Comparison of ENCODE assay signal across 9 cellular contexts in the genomic region with DNA sequence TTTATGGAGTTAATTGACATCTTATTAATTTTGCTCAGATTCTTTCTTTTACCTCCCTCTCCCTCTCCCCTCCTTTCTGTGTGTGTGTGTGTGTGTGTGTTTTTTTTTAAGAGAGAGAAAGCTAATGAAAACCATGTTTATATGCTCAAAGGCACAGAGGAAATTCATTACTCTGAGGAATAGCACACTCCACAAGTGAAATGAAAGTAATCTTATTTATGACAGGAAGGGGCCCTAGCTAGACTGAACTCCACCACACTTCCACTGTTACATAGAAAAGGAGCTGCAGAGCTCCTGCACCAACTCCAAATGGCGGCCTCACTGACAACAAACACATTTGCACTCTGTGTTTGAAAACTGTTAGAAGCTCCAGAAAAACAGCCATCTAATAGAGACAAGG.
DNase-seq lines count a peak whose midpoint lies in the region; ATAC-seq and TF ChIP-seq lines count a peak whose summit lies in the region.
"Had no signal": no experiment of that assay in that cellular context is flagged by ENCODE, and none has a peak within 500 bp of the region (broad histone marks: within the 10 kb centered on the region; RNA-seq: fewer than 3 reads in every experiment).

No MANE protein-coding gene starts in this region.

- intact Hi-C loops in transverse colon (cut with DNase I; ENCODE audit: low total_unique reads), result no loop called here

- H3K4me3 ChIP-seq in adipocyte (ENCODE audit: low read length) (peak overlapping the region; percentile 49), skeletal muscle satellite cell (ENCODE audit: low read length) (no peak overlapping the region), transverse colon (no peak overlapping the region)

- TF ChIP-seq POLR2A in transverse colon (IDR thresholded peaks at IDR 0.05), result no peak

- DNase-seq in activated CD8-positive, alpha-beta memory T cell treated with anti-CD3 and anti-CD28 coated beads, Interleukin-2, amount 10 ng/mL, durations not matched to agents 7 days and 5 days, result peak; percentile 44
- no peak for DNase-seq in activated CD8-positive, alpha-beta memory T cell treated with anti-CD3 and anti-CD28 coated beads for 24 hours
- DNase-seq in adipocyte (ENCODE audit: low read depth), result peak; percentile 64
- no peak for DNase-seq in caudate nucleus (lab: John Stamatoyannopoulos, UW)
- DNase-seq in transverse colon, result no peak
- no peak for DNase-seq in DMS114 treated with DMSO at 0.1 percent for 48 hours (lab: John Stamatoyannopoulos, UW; ENCODE audit: unreplicated experiment)

- in situ Hi-C loops in transverse colon (cut with MboI; ENCODE audit: low pct_ligation_motif_present in 1 of 4, low pct_unique_long_range_greater_than_20kb in 1 of 4, low sequenced_read_pairs in 3 of 4), result loop anchor here (10.0 to 25.0 kb wide), 7 partner anchors 350 to 1250 kb away; a partner anchor contains a TSS

- H3K9me3 Mint-ChIP-seq in activated CD8-positive, alpha-beta memory T cell treated with anti-CD3 and anti-CD28 coated beads, Interleukin-2, amount 10 ng/mL, durations not matched to agents 7 days and 5 days (ENCODE audit: low read depth), result no peaks in the 10 kb centered on the region

- H3K9ac ChIP-seq in adipocyte (ENCODE audit: low read length) (peak overlapping the region; percentile 70), skeletal muscle satellite cell (ENCODE audit: low read depth, low read length) (no peak overlapping the region)

- H3K4me1 ChIP-seq in adipocyte (ENCODE audit: control insufficient read depth, insufficient read depth, low read length), result peaks cover 65% of the 10 kb centered on the region
- H3K4me1 ChIP-seq in skeletal muscle satellite cell (ENCODE audit: control insufficient read depth, insufficient read depth, low read length), result peaks cover 54% of the 10 kb centered on the region
- peaks cover 0 to 27% (median 5%) of the 10 kb centered on the region in 4 donors for H3K4me1 ChIP-seq in transverse colon

- H3K36me3 Mint-ChIP-seq in activated CD8-positive, alpha-beta memory T cell treated with anti-CD3 and anti-CD28 coated beads, Interleukin-2, amount 10 ng/mL, durations not matched to agents 7 days and 5 days, result peaks cover 2% of the 10 kb centered on the region

- TF ChIP-seq EP300 in transverse colon (IDR thresholded peaks at IDR 0.05; ENCODE audit: low read depth), result no peak

- peak overlapping the region; percentile 43 for H3K4me3 Mint-ChIP-seq in activated CD8-positive, alpha-beta memory T cell treated with anti-CD3 and anti-CD28 coated beads, Interleukin-2, amount 10 ng/mL, durations not matched to agents 7 days and 5 days

- no peak for TF ChIP-seq CTCF in transverse colon (IDR thresholded peaks at IDR 0.05)

- H3K9me3 ChIP-seq in adipocyte (ENCODE audit: control insufficient read depth, low read length), result no peaks in the 10 kb centered on the region
- no peaks in the 10 kb centered on the region for H3K9me3 ChIP-seq in skeletal muscle satellite cell (replicated peaks; ENCODE audit: low read length)
- H3K9me3 ChIP-seq in transverse colon, result no peaks in the 10 kb centered on the region

- H3K4me2 ChIP-seq in skeletal muscle satellite cell (ENCODE audit: low read length), result peak overlapping the region; percentile 39

- CTCF ChIA-PET in activated CD8-positive, alpha-beta memory T cell treated with anti-CD3 and anti-CD28 coated beads, Interleukin-2, amount 10 ng/mL, durations not matched to agents 7 days and 5 days (lab: Charles Lee), result interaction anchor here (0.7 to 1.4 kb wide), 3 partner anchors 12 to 101 kb away, joined by 3 to 6 read pairs (median 3); no protein-coding TSS in a partner anchor

- H3K36me3 ChIP-seq in adipocyte (ENCODE audit: control insufficient read depth, insufficient read depth, low read length, severe bottlenecking) (no peaks in the 10 kb centered on the region), skeletal muscle satellite cell (ENCODE audit: insufficient read depth, low read length) (no peaks in the 10 kb centered on the region), transverse colon (no peaks in the 10 kb centered on the region)

- no peaks in the 10 kb centered on the region for H3K27me3 Mint-ChIP-seq in activated CD8-positive, alpha-beta memory T cell treated with anti-CD3 and anti-CD28 coated beads, Interleukin-2, amount 10 ng/mL, durations not matched to agents 7 days and 5 days

- peak; percentile 92 for ATAC-seq in activated CD8-positive, alpha-beta memory T cell treated with anti-CD3 and anti-CD28 coated beads, Interleukin-2, amount 10 ng/mL, durations not matched to agents 7 days and 5 days
- ATAC-seq in HG03095 (IDR thresholded peaks at IDR 0.05; ENCODE audit: unreplicated experiment), result peak; percentile 72

- no peak overlapping the region for H3K27ac ChIP-seq in caudate nucleus (ENCODE audit: low read depth, low read length)
- peak overlapping the region in 1 of 4 donors; percentile 42 for H3K27ac ChIP-seq in transverse colon
- H3K27ac ChIP-seq: C4-2B had no signal

- H3K27me3 ChIP-seq in adipocyte (replicated peaks; ENCODE audit: control insufficient read depth, insufficient read depth, low read length) (no peaks in the 10 kb centered on the region), skeletal muscle satellite cell (ENCODE audit: control insufficient read depth, insufficient read depth, low read length) (no peaks in the 10 kb centered on the region), transverse colon (no peaks in the 10 kb centered on the region)

- 68% methylated on average over 1 of the region's 1 CpG; no CpG with 5 or more reads in 1 of the 2 donors for WGBS in transverse colon (ENCODE audit: low coverage in 1 of 2), 2 donors

- peaks cover 22% of the 10 kb centered on the region for H3K4me1 Mint-ChIP-seq in activated CD8-positive, alpha-beta memory T cell treated with anti-CD3 and anti-CD28 coated beads, Interleukin-2, amount 10 ng/mL, durations not matched to agents 7 days and 5 days

- H3K27ac Mint-ChIP-seq in activated CD8-positive, alpha-beta memory T cell treated with anti-CD3 and anti-CD28 coated beads, Interleukin-2, amount 10 ng/mL, durations not matched to agents 7 days and 5 days, result peak overlapping the region; percentile 86

Comparison
In these comparisons a context has a peak if more than half of its experiments do, and no peak if none do; other contexts are left out.
1. DNase-seq: peak in activated CD8-positive, alpha-beta memory T cell treated with anti-CD3 and anti-CD28 coated beads, Interleukin-2, amount 10 ng/mL, durations not matched to agents 7 days and 5 days (single experiment) and adipocyte (single experiment); none in activated CD8-positive, alpha-beta memory T cell treated with anti-CD3 and anti-CD28 coated beads for 24 hours (single experiment), caudate nucleus (0 of 61), transverse colon (single experiment) and DMS114 treated with DMSO at 0.1 percent for 48 hours (single experiment).